In the genomic region with DNA sequence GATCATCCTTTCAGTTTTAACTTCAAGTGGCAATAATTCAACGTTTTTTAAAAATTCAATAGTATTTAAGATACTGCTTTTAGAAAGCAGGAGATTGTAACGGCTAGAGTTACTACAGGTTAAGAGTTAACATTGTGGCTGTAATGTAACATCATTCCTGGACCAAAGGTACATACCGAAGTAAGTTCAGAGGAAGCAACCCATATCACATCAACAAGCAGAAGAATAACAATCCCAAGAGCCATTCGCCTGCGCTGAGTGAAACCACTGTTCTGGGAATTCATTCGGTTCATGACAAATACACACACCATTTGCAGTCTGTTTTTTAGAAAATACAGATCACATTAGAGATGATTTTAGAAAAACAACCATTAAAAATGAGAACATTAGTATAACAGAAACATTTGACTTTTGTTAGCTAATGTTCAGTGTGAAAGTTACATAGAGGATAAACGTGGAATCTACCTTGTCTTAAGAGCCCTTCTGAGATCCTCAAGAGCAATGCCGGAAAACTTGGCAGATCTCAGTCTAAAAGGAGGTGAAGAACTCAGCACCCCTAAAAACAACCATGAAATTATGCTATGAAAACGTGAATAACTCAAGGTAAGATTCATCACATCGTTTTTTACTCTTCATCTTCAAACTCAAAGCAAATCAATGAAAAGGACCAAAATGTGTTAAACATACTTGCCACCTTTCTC, we compare ENCODE assay signal across 1 cellular context.
TF ChIP-seq lines count a peak whose summit lies in the region.

No MANE protein-coding gene starts in this region.

TF ChIP-seq in HepG2, 621 proteins besides CTCF, POLR2A, EP300 and RAD21 (continued from another document):
- TF ChIP-seq TMF1 (CRISPR knock-in tag; IDR thresholded peaks at IDR 0.05; ENCODE audit: low read depth) (0 out of 2 replicates have a peak, but pooled peaks have one; percentile 19), XRCC5 (optimal IDR thresholded peaks at IDR 0.05; ENCODE audit: low read length) (no peak), TEAD3 (CRISPR knock-in tag; optimal IDR thresholded peaks at IDR 0.05; ENCODE audit: borderline replicate concordance) (peak; percentile 79), TARDBP (CRISPR knock-in tag; IDR thresholded peaks at IDR 0.05) (no peak), CCDC6 (CRISPR knock-in tag; IDR thresholded peaks at IDR 0.05) (0 out of 2 replicates have a peak, but pooled peaks have one; percentile 10), FOXA3 (CRISPR knock-in tag; IDR thresholded peaks at IDR 0.05) (peak; percentile 60; the same call in 1 of the 2 replicates), SSRP1 (CRISPR knock-in tag; IDR thresholded peaks at IDR 0.05) (peak; percentile 84; the same call in 1 of the 2 replicates), ZNF484 (CRISPR knock-in tag; IDR thresholded peaks at IDR 0.05; ENCODE audit: borderline replicate concordance, low read depth) (no peak)
- TF ChIP-seq, protein P1, sequence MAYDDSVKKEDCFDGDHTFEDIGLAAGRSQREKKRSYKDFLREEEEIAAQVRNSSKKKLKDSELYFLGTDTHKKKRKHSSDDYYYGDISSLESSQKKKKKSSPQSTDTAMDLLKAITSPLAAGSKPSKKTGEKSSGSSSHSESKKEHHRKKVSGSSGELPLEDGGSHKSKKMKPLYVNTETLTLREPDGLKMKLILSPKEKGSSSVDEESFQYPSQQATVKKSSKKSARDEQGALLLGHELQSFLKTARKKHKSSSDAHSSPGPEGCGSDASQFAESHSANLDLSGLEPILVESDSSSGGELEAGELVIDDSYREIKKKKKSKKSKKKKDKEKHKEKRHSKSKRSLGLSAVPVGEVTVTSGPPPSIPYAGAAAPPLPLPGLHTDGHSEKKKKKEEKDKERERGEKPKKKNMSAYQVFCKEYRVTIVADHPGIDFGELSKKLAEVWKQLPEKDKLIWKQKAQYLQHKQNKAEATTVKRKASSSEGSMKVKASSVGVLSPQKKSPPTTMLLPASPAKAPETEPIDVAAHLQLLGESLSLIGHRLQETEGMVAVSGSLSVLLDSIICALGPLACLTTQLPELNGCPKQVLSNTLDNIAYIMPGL (CRISPR knock-in tag; IDR thresholded peaks at IDR 0.05; ENCODE audit: borderline replicate concordance in 1 of 2, low read depth in 1 of 2): 0 out of 4 replicates have a peak, but pooled peaks of 1 of the 2 experiments have one; percentile 49
TF ChIP-seq in HepG2: peak in this region for 24.
